Comparison of ENCODE assay signal across 20 cellular contexts in genomic region chr15:58755350-58755749, GRCh38.
"Had no signal": no experiment of that assay in that cellular context is flagged by ENCODE, and none has a peak within 500 bp of the region (broad histone marks: within the 10 kb centered on the region; RNA-seq: fewer than 3 reads in every experiment).

No MANE protein-coding gene starts in this region.

- H3K4me3 Mint-ChIP-seq: activated B cell treated with CpG ODN at 0.5 μM for 24 hours; activated CD4-positive, alpha-beta memory T cell treated with anti-CD3 and anti-CD28 coated beads for 36 hours; activated CD4-positive, alpha-beta T cell treated with anti-CD3 and anti-CD28 coated beads, Interleukin-2, amount 10 ng/mL, durations not matched to agents 24 days and 14 days; activated naive CD4-positive, alpha-beta T cell treated with anti-CD3 and anti-CD28 coated beads, Interleukin-2, amount 10 ng/mL, durations not matched to agents 7 days and 5 days; activated naive CD8-positive, alpha-beta T cell treated with anti-CD3 and anti-CD28 coated beads for 36 hours; activated T-cell treated with anti-CD3 and anti-CD28 coated beads, Interleukin-2, amount 50 U/mL, for 72 hours; T-helper 17 cell had no signal

- DNase-seq: activated B cell treated with CpG ODN at 0.5 μM for 24 hours; activated CD4-positive, alpha-beta memory T cell treated with anti-CD3 and anti-CD28 coated beads for 36 hours; activated CD4-positive, alpha-beta T cell treated with anti-CD3 and anti-CD28 coated beads for 1 hour; activated CD4-positive, alpha-beta T cell treated with anti-CD3 and anti-CD28 coated beads, Interleukin-2, amount 10 ng/mL, durations not matched to agents 24 days and 14 days; activated CD8-positive, alpha-beta memory T cell treated with anti-CD3 and anti-CD28 coated beads, Interleukin-2, amount 50 U/mL, for 4 hours; activated gamma-delta T cell treated with Interleukin-2 at 50 U/mL for 16 hours; activated naive CD4-positive, alpha-beta T cell treated with anti-CD3 and anti-CD28 coated beads, Interleukin-2, amount 10 ng/mL, durations not matched to agents 7 days and 5 days; activated naive CD8-positive, alpha-beta T cell treated with anti-CD3 and anti-CD28 coated beads for 36 hours; activated T-cell treated with anti-CD3 and anti-CD28 coated beads, Interleukin-2, amount 50 U/mL, for 72 hours; cerebellar nuclear complex; NCI-H1092; NCI-H1930; NCI-H2107; NCI-H226; NCI-H510A; NCI-H526 treated with DMSO at 0.1 percent for 48 hours; SHP77 treated with DMSO at 0.1 percent for 48 hours; T-helper 17 cell; T1000 had no signal

- H3K36me3 Mint-ChIP-seq: activated CD4-positive, alpha-beta memory T cell treated with anti-CD3 and anti-CD28 coated beads for 36 hours; activated naive CD4-positive, alpha-beta T cell treated with anti-CD3 and anti-CD28 coated beads, Interleukin-2, amount 10 ng/mL, durations not matched to agents 7 days and 5 days; activated naive CD8-positive, alpha-beta T cell treated with anti-CD3 and anti-CD28 coated beads for 36 hours had no signal

- H3K27me3 Mint-ChIP-seq: activated CD4-positive, alpha-beta memory T cell treated with anti-CD3 and anti-CD28 coated beads for 36 hours; activated CD4-positive, alpha-beta T cell treated with anti-CD3 and anti-CD28 coated beads, Interleukin-2, amount 10 ng/mL, durations not matched to agents 24 days and 14 days; activated naive CD8-positive, alpha-beta T cell treated with anti-CD3 and anti-CD28 coated beads for 36 hours had no signal

- ATAC-seq: activated T-cell treated with anti-CD3 and anti-CD28 coated beads, Interleukin-2, amount 50 U/mL, for 72 hours; T-helper 17 cell had no signal

- H3K9me3 Mint-ChIP-seq: activated B cell treated with CpG ODN at 0.5 μM for 24 hours; activated CD4-positive, alpha-beta memory T cell treated with anti-CD3 and anti-CD28 coated beads for 36 hours; activated CD4-positive, alpha-beta T cell treated with anti-CD3 and anti-CD28 coated beads, Interleukin-2, amount 10 ng/mL, durations not matched to agents 24 days and 14 days; activated naive CD4-positive, alpha-beta T cell treated with anti-CD3 and anti-CD28 coated beads, Interleukin-2, amount 10 ng/mL, durations not matched to agents 7 days and 5 days; activated naive CD8-positive, alpha-beta T cell treated with anti-CD3 and anti-CD28 coated beads for 36 hours; activated T-cell treated with anti-CD3 and anti-CD28 coated beads, Interleukin-2, amount 50 U/mL, for 72 hours; activated T-helper 2 cell treated with anti-CD3 and anti-CD28 coated beads, Interferon-gamma antibody, Interleukin-2, Interleukin-4, amounts not matched to agents 10 μg/mL and 5 μg/mL and 100 μg/mL, durations not matched to agents 14 hours and 24 hours and 36 hours had no signal

- H3K27ac Mint-ChIP-seq: activated B cell treated with CpG ODN at 0.5 μM for 24 hours; activated CD4-positive, alpha-beta memory T cell treated with anti-CD3 and anti-CD28 coated beads for 36 hours; activated CD4-positive, alpha-beta T cell treated with anti-CD3 and anti-CD28 coated beads, Interleukin-2, amount 10 ng/mL, durations not matched to agents 24 days and 14 days; activated naive CD4-positive, alpha-beta T cell treated with anti-CD3 and anti-CD28 coated beads, Interleukin-2, amount 10 ng/mL, durations not matched to agents 7 days and 5 days; activated naive CD8-positive, alpha-beta T cell treated with anti-CD3 and anti-CD28 coated beads for 36 hours; activated T-cell treated with anti-CD3 and anti-CD28 coated beads, Interleukin-2, amount 50 U/mL, for 72 hours; activated T-helper 2 cell treated with anti-CD3 and anti-CD28 coated beads, Interferon-gamma antibody, Interleukin-2, Interleukin-4, amounts not matched to agents 10 μg/mL and 5 μg/mL and 100 μg/mL, durations not matched to agents 14 hours and 24 hours and 36 hours; T-helper 17 cell had no signal
